In genomic region chr16:25051446-25052160, GRCh38 we compare ENCODE assay signal across 8 cellular contexts. TPM values are rescaled to one million over a fixed set of nuclear protein-coding genes. Genes with fewer than 3 reads are reported as not detected.
DNase-seq lines count a peak whose midpoint lies in the region; ATAC-seq, FAIRE-seq and TF ChIP-seq lines count a peak whose summit lies in the region.

No MANE protein-coding gene starts in this region.

- POLR2A ChIA-PET in GM12878 (lab: Charles Lee) = interaction anchor here (0.9 to 2.9 kb wide), 11 partner anchors 8 to 59 kb away, joined by 3 to 14 read pairs (median 5); no protein-coding TSS in a partner anchor
- POLR2A ChIA-PET in HepG2 (lab: Yijun Ruan, JAX) = interaction anchor here (1.1 kb wide), 1 partner anchor 15 kb away, joined by 4 read pairs; no protein-coding TSS in a partner anchor

- no peaks in the 10 kb centered on the region for H3K9me3 ChIP-seq in GM12878 (replicated peaks; ENCODE audit: control insufficient read depth, insufficient read depth, low read length)
- H3K9me3 ChIP-seq in HepG2 (ENCODE audit: low read length) = no peaks in the 10 kb centered on the region
- no peaks in the 10 kb centered on the region for H3K9me3 ChIP-seq in upper lobe of left lung

- H3K9ac ChIP-seq in GM12878 (ENCODE audit: control insufficient read depth, insufficient read depth, low read length) = peak overlapping the region; percentile 22; the same call in 1 of the 2 replicates
- H3K9ac ChIP-seq in HepG2 (ENCODE audit: insufficient read depth, low read depth, low read length) = no peak overlapping the region

- ATAC-seq in GM12878 (peak; percentile 13), HepG2 (no peak), upper lobe of left lung (ENCODE audit: low FRiP score in 2 of 2) (no peak)

- peak overlapping the region; percentile 46 for H3K4me2 ChIP-seq in GM12878 (ENCODE audit: control insufficient read depth, insufficient read depth)
- H3K4me2 ChIP-seq in HepG2 (ENCODE audit: low read depth, low read length) = peak overlapping the region; percentile 55

- H3K27ac ChIP-seq in GM12878 (ENCODE audit: control insufficient read depth, insufficient read depth) (peak overlapping the region; percentile 2), HepG2 (ENCODE audit: extremely low read length, insufficient read depth, low read length) (no peak overlapping the region), upper lobe of left lung (peak overlapping the region; percentile 41 to 90 (median 74))

- H4K20me1 ChIP-seq in GM12878 (ENCODE audit: control insufficient read depth, insufficient read depth) (no peaks in the 10 kb centered on the region), HepG2 (ENCODE audit: insufficient read depth, low read length) (no peaks in the 10 kb centered on the region)

- H2AFZ ChIP-seq in GM12878 (ENCODE audit: control insufficient read depth, low read depth, low read length) (peak overlapping the region; percentile 31), HepG2 (ENCODE audit: low read length) (no peak overlapping the region)

- RAD21 ChIA-PET in GM12878 (lab: Charles Lee; ENCODE audit: unreplicated experiment) = interaction anchor here (0.7 to 6.7 kb wide), 16 partner anchors 9 to 175 kb away, joined by 3 to 76 read pairs (median 8); partner anchors contain the start of genes ARHGAP17 and LCMT1

- no peak for TF ChIP-seq POLR2A in GM12878 (IDR thresholded peaks at IDR 0.05; ENCODE audit: low read depth, low read length)
- no peak for TF ChIP-seq POLR2A in HepG2 (IDR thresholded peaks at IDR 0.05; ENCODE audit: insufficient read depth in 1 of 2, low read depth in 2 of 2, low read length in 2 of 2)
- no peak for TF ChIP-seq POLR2A in upper lobe of left lung (IDR thresholded peaks at IDR 0.05)

- TF ChIP-seq RAD21 in GM12878 (IDR thresholded peaks at IDR 0.05; ENCODE audit: insufficient read depth, low read depth, low read length) (0 out of 2 replicates have a peak, but pooled peaks have one; percentile 1), HepG2 (CRISPR knock-in tag; IDR thresholded peaks at IDR 0.05) (no peak)

- TF ChIP-seq EP300 in GM12878 (IDR thresholded peaks at IDR 0.05; ENCODE audit: borderline replicate concordance in 1 of 2, control insufficient read depth in 1 of 2, low read depth in 2 of 2, low read length in 2 of 2) = no peak; a peak in 1 of 4 replicates
- no peak for TF ChIP-seq EP300 in HepG2 (IDR thresholded peaks at IDR 0.05; ENCODE audit: low read depth in 2 of 2, low read length in 2 of 2)
- TF ChIP-seq EP300 in HepG2 (CRISPR knock-in tag; IDR thresholded peaks at IDR 0.05; ENCODE audit: borderline replicate concordance) = no peak
- TF ChIP-seq EP300 in upper lobe of left lung (IDR thresholded peaks at IDR 0.05) = no peak

- DNase-seq in activated effector memory CD4-positive, alpha-beta T cell treated with anti-CD3 and anti-CD28 coated beads, Interleukin-2, amount 50 U/mL, for 16 hours = peak; percentile 64
- no peak for DNase-seq in activated effector memory CD4-positive, alpha-beta T cell treated with Interleukin-2 at 50 U/mL for 16 hours
- DNase-seq in GM12878 (ENCODE audit: low read depth, low spot score) (no peak), HepG2 (ENCODE audit: low spot score) (no peak), upper lobe of left lung (peak in 1 of 2 donors; percentile 63), UCSD-AML1 (lab: John Stamatoyannopoulos, UW; ENCODE audit: unreplicated experiment) (no peak), G401 (ENCODE audit: low spot score) (no peak), NK-92 (lab: John Stamatoyannopoulos, UW; ENCODE audit: unreplicated experiment) (no peak)

- intact Hi-C loops in GM12878 (cut with micrococcal nuclease; ENCODE audit: unreplicated experiment) = no loop called here
- intact Hi-C loops in HepG2 (cut with micrococcal nuclease; ENCODE audit: unreplicated experiment) = loop anchor here (10.0 kb wide), 1 partner anchor 217 kb away; no protein-coding TSS in a partner anchor

- 4% methylated on average over 7 of the region's 7 CpGs for WGBS in GM12878 (ENCODE audit: insufficient coverage, insufficient replicate concordance, low lambda C conversion rate, missing lambda C conversion rate)
- WGBS in HepG2 (ENCODE audit: low lambda C conversion rate) = 19% methylated on average over 7 of the region's 7 CpGs
- WGBS in upper lobe of left lung, 2 donors = 19 to 20% methylated on average over 7 of the region's 7 CpGs

- SMC1A ChIA-PET in GM12878 (lab: Charles Lee; ENCODE audit: uncharacterized antibody, unreplicated experiment) = interaction anchor here (0.7 to 8.0 kb wide), 23 partner anchors 7 to 175 kb away, joined by 3 to 75 read pairs (median 6); partner anchors contain the start of genes ARHGAP17 and LCMT1

- in situ Hi-C loops in GM12878 (cut with MboI) = no loop called here
- in situ Hi-C loops in HepG2 (cut with HindIII; ENCODE audit: extremely low pct_ligation_motif_present, low pct_unique_long_range_greater_than_20kb) = no loop called here
- in situ Hi-C loops in G401 (cut with HindIII; ENCODE audit: low sequenced_read_pairs) = no loop called here

- CTCF ChIA-PET in GM12878 (lab: Yijun Ruan, JAX) (interaction anchor here (0.9 to 3.2 kb wide), 17 partner anchors 7 to 188 kb away, joined by 3 to 17 read pairs (median 4); partner anchors contain the start of gene ARHGAP17), HepG2 (lab: Yijun Ruan, JAX; ENCODE audit: low intra/inter-chr PET ratio, low total read pairs) (no interaction called here)

- no peaks in the 10 kb centered on the region for H3K36me3 ChIP-seq in GM12878 (ENCODE audit: control insufficient read depth in 2 of 2, insufficient read depth in 2 of 2, low read length in 1 of 2)
- no peaks in the 10 kb centered on the region for H3K36me3 ChIP-seq in HepG2 (replicated peaks in 1 of 2; ENCODE audit: control insufficient read depth in 1 of 2, insufficient read depth in 2 of 2, low read length in 2 of 2)
- no peaks in the 10 kb centered on the region for H3K36me3 ChIP-seq in upper lobe of left lung

- H3K4me3 ChIP-seq in GM12878 = peak overlapping the region; percentile 59; the same call in 1 of the 2 replicates
- H3K4me3 ChIP-seq in HepG2 (replicated peaks in 1 of 3; ENCODE audit: insufficient read depth in 1 of 3, low read depth in 2 of 3, low read length in 3 of 3) = peak overlapping the region in 2 of 3 experiments; percentile 14 to 23; a peak in 2 of 6 replicates
- H3K4me3 ChIP-seq in upper lobe of left lung = peak overlapping the region in 2 of 4 donors; percentile 17 to 31

- H3K27me3 ChIP-seq in GM12878 (replicated peaks in 1 of 2; ENCODE audit: control insufficient read depth in 2 of 2, insufficient read depth in 2 of 2, low read length in 1 of 2) (no peaks in the 10 kb centered on the region), HepG2 (ENCODE audit: control insufficient read depth in 1 of 2, insufficient read depth in 2 of 2, low read length in 2 of 2) (peaks cover 0 to 5% of the 10 kb centered on the region in 2 experiments; a peak in 3 of 5 replicates), upper lobe of left lung (no peaks in the 10 kb centered on the region)

- TF ChIP-seq CTCF in GM12878 (IDR thresholded peaks at IDR 0.05 in 2 of 3, conservative IDR thresholded peaks at IDR 0.05 in 1 of 3; ENCODE audit: control insufficient read depth in 2 of 3, extremely low read depth in 1 of 3, insufficient read depth in 1 of 3, low read depth in 3 of 3, low read length in 3 of 3) = no peak
- no peak for TF ChIP-seq CTCF in HepG2 (CRISPR knock-in tag; IDR thresholded peaks at IDR 0.05)
- TF ChIP-seq CTCF in upper lobe of left lung (IDR thresholded peaks at IDR 0.05) = no peak

- FAIRE-seq in GM12878 (lab: Jason Lieb, UNC) (no peak), HepG2 (lab: Jason Lieb, UNC) (no peak)

- peaks cover 1% of the 10 kb centered on the region; the same call in 1 of the 2 replicates for H3K79me2 ChIP-seq in GM12878 (ENCODE audit: control insufficient read depth, insufficient read depth, low read length)
- no peaks in the 10 kb centered on the region for H3K79me2 ChIP-seq in HepG2 (ENCODE audit: insufficient read depth, low read length)

- H3K4me1 ChIP-seq in GM12878 (ENCODE audit: control insufficient read depth, insufficient read depth, low read length) (peaks cover 33% of the 10 kb centered on the region), HepG2 (ENCODE audit: insufficient read depth, low read length) (peaks cover 40% of the 10 kb centered on the region), upper lobe of left lung (peaks cover 26 to 41% (median 29%) of the 10 kb centered on the region in 4 donors)

- BruUV-seq in GM12878 (replicated peaks; lab: Mats Ljungman, UMichigan) = no TSS peak
- BruUV-seq in HepG2 (replicated peaks; lab: Mats Ljungman, UMichigan) = no TSS peak

RNA-seq across cellular contexts. Expression of gene ARHGAP17, which starts 36.4 kb away (rescaled TPM):
- total RNA-seq in GM12878 (2013; cell fraction: nucleolus; rRNA removed) = 627 and 659 TPM in 2 replicates
- 47.7 and 55.1 TPM in 2 replicates for total RNA-seq in GM12878 (2014; rRNA removed)
- total RNA-seq in GM12878 (2014; rRNA removed; fragmentation: Illumina TruSeq; extraction: Trizol) = 45.4 and 48.3 TPM in 2 replicates
- 181 and 199 TPM in 2 replicates for total RNA-seq in GM12878 (2021)
- 127 TPM for polyA plus RNA-seq in GM12878 (2011; ENCODE audit: low read depth)
- polyA plus RNA-seq in GM12878 (2011; rRNA removed) = 71.1 and 75.0 TPM in 2 replicates
- polyA plus RNA-seq in GM12878 (2011; cell fraction: cytosol; rRNA removed) = 82.6 and 128 TPM in 2 replicates
- 239 and 261 TPM in 2 replicates for polyA plus RNA-seq in GM12878 (2011; cell fraction: nucleus; rRNA removed)
- 118 and 141 TPM in 2 replicates for polyA plus RNA-seq in GM12878 (2012)
- polyA plus RNA-seq in GM12878 (2014; fragmentation: Illumina TruSeq; extraction: Trizol) = 150 and 173 TPM in 2 replicates
- polyA plus RNA-seq in GM12878 (2014; fragmentation: Nextera tagmentation; extraction: Ambion mirVana) = 10 to 100 TPM; 31.4 to 49.9 TPM
- polyA plus RNA-seq in GM12878 (2014; rRNA removed) = 63.7 and 73.8 TPM in 2 replicates
- polyA plus RNA-seq in GM12878 (2016; fragmentation: Nextera tagmentation; extraction: Ambion mirVana) = 100 to 1,000 TPM; 118 to 123 TPM
- 174 and 187 TPM in 2 replicates for polyA minus RNA-seq in GM12878 (2011; rRNA and poly(A)+ RNA removed)
- polyA minus RNA-seq in GM12878 (2011; cell fraction: cytosol; rRNA and poly(A)+ RNA removed) = 84.1 and 85.0 TPM in 2 replicates
- 138 and 190 TPM in 2 replicates for polyA minus RNA-seq in GM12878 (2011; cell fraction: nucleus; rRNA and poly(A)+ RNA removed)
- total RNA-seq in HepG2 (2016; rRNA removed; fragmentation: Illumina TruSeq; extraction: Trizol) = 24.6 and 43.8 TPM in 2 replicates
- total RNA-seq in HepG2 (2016; cell fraction: cytosol; rRNA removed; fragmentation: Illumina TruSeq; extraction: Trizol; ENCODE audit: low read depth) = 13.5 and 14.6 TPM in 2 replicates
- 22.9 and 34.1 TPM in 2 replicates for total RNA-seq in HepG2 (2016; cell fraction: insoluble cytoplasmic fraction; rRNA removed; fragmentation: Illumina TruSeq; extraction: Trizol)
- 38.2 and 42.2 TPM in 2 replicates for total RNA-seq in HepG2 (2016; cell fraction: membrane; rRNA removed; fragmentation: Illumina TruSeq; extraction: Trizol)
- 51.5 and 56.4 TPM in 2 replicates for total RNA-seq in HepG2 (2016; cell fraction: nucleus; rRNA removed; fragmentation: Illumina TruSeq; extraction: Trizol)
- polyA plus RNA-seq in HepG2 (2011; rRNA removed) = 18.7 and 20.8 TPM in 2 replicates
- 12.9 and 15.6 TPM in 2 replicates for polyA plus RNA-seq in HepG2 (2011; cell fraction: cytosol; rRNA removed)
- polyA plus RNA-seq in HepG2 (2011; cell fraction: nucleus; rRNA removed) = 45.1 and 48.7 TPM in 2 replicates
- 43.9 and 44.3 TPM in 2 replicates for polyA plus RNA-seq in HepG2 (2012)
- 13.4 and 14.4 TPM in 2 replicates for polyA plus RNA-seq in HepG2 (2016; cell fraction: cytosol; fragmentation: Illumina TruSeq; extraction: Trizol; ENCODE audit: low read depth)
- polyA plus RNA-seq in HepG2 (2016; cell fraction: insoluble cytoplasmic fraction; fragmentation: Illumina TruSeq; extraction: Trizol; ENCODE audit: low read depth) = 50.2 and 64.9 TPM in 2 replicates
- 28.7 and 35.1 TPM in 2 replicates for polyA plus RNA-seq in HepG2 (2016; cell fraction: membrane; fragmentation: Illumina TruSeq; extraction: Trizol; ENCODE audit: low read depth)
- polyA plus RNA-seq in HepG2 (2016; cell fraction: nucleus; fragmentation: Illumina TruSeq; extraction: Trizol; ENCODE audit: insufficient read depth, low read depth) = 76.7 and 80.0 TPM in 2 replicates
- polyA minus RNA-seq in HepG2 (2011; rRNA and poly(A)+ RNA removed; ENCODE audit: low replicate concordance) = 32.6 and 34.6 TPM in 2 replicates
- polyA minus RNA-seq in HepG2 (2011; cell fraction: cytosol; rRNA and poly(A)+ RNA removed) = 25.9 and 33.1 TPM in 2 replicates
- polyA minus RNA-seq in HepG2 (2011; cell fraction: nucleus; rRNA and poly(A)+ RNA removed) = 83.6 and 90.6 TPM in 2 replicates
- total RNA-seq in upper lobe of left lung = 10 to 100 TPM; 45.1 to 86.6 (median 54.6) TPM
- 11.7 and 14.4 TPM in 2 replicates for total RNA-seq in G401 (2014; rRNA removed; shearing (Covaris generic))

RNA-seq across cellular contexts. Expression of gene LCMT1, which starts 59.9 kb away (rescaled TPM):
- total RNA-seq in GM12878 (2013; cell fraction: nucleolus; rRNA removed) = 45.0 and 52.6 TPM in 2 replicates
- total RNA-seq in GM12878 (2014; rRNA removed) (22.3 and 24.8 TPM in 2 replicates), GM12878 (2014; rRNA removed; fragmentation: Illumina TruSeq; extraction: Trizol) (19.7 and 20.2 TPM in 2 replicates), GM12878 (2021) (35.6 and 37.0 TPM in 2 replicates), HepG2 (2016; rRNA removed; fragmentation: Illumina TruSeq; extraction: Trizol) (48.7 and 56.5 TPM in 2 replicates), upper lobe of left lung (10 to 100 TPM; 20.8 to 37.8 (median 31.7) TPM)
- polyA plus RNA-seq in GM12878 (2011; ENCODE audit: low read depth) = 29.4 TPM
- polyA plus RNA-seq in GM12878 (2011; rRNA removed) (31.2 and 36.2 TPM in 2 replicates), GM12878 (2014; fragmentation: Illumina TruSeq; extraction: Trizol) (30.9 and 35.5 TPM in 2 replicates), GM12878 (2014; fragmentation: Nextera tagmentation; extraction: Ambion mirVana) (10 to 100 TPM; 34.1 to 37.8 TPM), GM12878 (2014; rRNA removed) (22.2 and 24.3 TPM in 2 replicates), GM12878 (2016; fragmentation: Nextera tagmentation; extraction: Ambion mirVana) (10 to 100 TPM; 45.6 to 51.2 TPM), HepG2 (2011; rRNA removed) (41.2 and 43.7 TPM in 2 replicates)
- 25.4 and 27.3 TPM in 2 replicates for polyA plus RNA-seq in GM12878 (2011; cell fraction: cytosol; rRNA removed)
- 20.8 and 23.2 TPM in 2 replicates for polyA plus RNA-seq in GM12878 (2011; cell fraction: nucleus; rRNA removed)
- 30.4 and 37.0 TPM in 2 replicates for polyA plus RNA-seq in GM12878 (2012)
- 28.6 and 33.3 TPM in 2 replicates for polyA minus RNA-seq in GM12878 (2011; rRNA and poly(A)+ RNA removed)
- polyA minus RNA-seq in GM12878 (2011; cell fraction: cytosol; rRNA and poly(A)+ RNA removed) = 14.2 and 15.3 TPM in 2 replicates
- 15.6 and 24.3 TPM in 2 replicates for polyA minus RNA-seq in GM12878 (2011; cell fraction: nucleus; rRNA and poly(A)+ RNA removed)
- 67.0 and 75.9 TPM in 2 replicates for total RNA-seq in HepG2 (2016; cell fraction: cytosol; rRNA removed; fragmentation: Illumina TruSeq; extraction: Trizol; ENCODE audit: low read depth)
- total RNA-seq in HepG2 (2016; cell fraction: insoluble cytoplasmic fraction; rRNA removed; fragmentation: Illumina TruSeq; extraction: Trizol) = 51.5 and 57.1 TPM in 2 replicates
- 81.3 and 87.0 TPM in 2 replicates for total RNA-seq in HepG2 (2016; cell fraction: membrane; rRNA removed; fragmentation: Illumina TruSeq; extraction: Trizol)
- 28.0 and 34.4 TPM in 2 replicates for total RNA-seq in HepG2 (2016; cell fraction: nucleus; rRNA removed; fragmentation: Illumina TruSeq; extraction: Trizol)
- 42.6 and 51.2 TPM in 2 replicates for polyA plus RNA-seq in HepG2 (2011; cell fraction: cytosol; rRNA removed)
- polyA plus RNA-seq in HepG2 (2011; cell fraction: nucleus; rRNA removed) = 23.2 and 26.4 TPM in 2 replicates
- 67.7 and 68.8 TPM in 2 replicates for polyA plus RNA-seq in HepG2 (2012)
- polyA plus RNA-seq in HepG2 (2016; cell fraction: cytosol; fragmentation: Illumina TruSeq; extraction: Trizol; ENCODE audit: low read depth) = 61.9 and 62.5 TPM in 2 replicates
- polyA plus RNA-seq in HepG2 (2016; cell fraction: insoluble cytoplasmic fraction; fragmentation: Illumina TruSeq; extraction: Trizol; ENCODE audit: low read depth) = 64.0 and 66.9 TPM in 2 replicates
- 79.0 and 84.0 TPM in 2 replicates for polyA plus RNA-seq in HepG2 (2016; cell fraction: membrane; fragmentation: Illumina TruSeq; extraction: Trizol; ENCODE audit: low read depth)
- polyA plus RNA-seq in HepG2 (2016; cell fraction: nucleus; fragmentation: Illumina TruSeq; extraction: Trizol; ENCODE audit: insufficient read depth, low read depth) = 40.6 and 45.1 TPM in 2 replicates
- 27.8 and 49.9 TPM in 2 replicates for polyA minus RNA-seq in HepG2 (2011; rRNA and poly(A)+ RNA removed; ENCODE audit: low replicate concordance)
- polyA minus RNA-seq in HepG2 (2011; cell fraction: cytosol; rRNA and poly(A)+ RNA removed) = 31.9 and 34.4 TPM in 2 replicates
- 43.3 and 57.2 TPM in 2 replicates for polyA minus RNA-seq in HepG2 (2011; cell fraction: nucleus; rRNA and poly(A)+ RNA removed)
- 87.4 and 108 TPM in 2 replicates for total RNA-seq in G401 (2014; rRNA removed; shearing (Covaris generic))
